ENCODE assay signal across 10 cellular contexts in the genomic region with DNA sequence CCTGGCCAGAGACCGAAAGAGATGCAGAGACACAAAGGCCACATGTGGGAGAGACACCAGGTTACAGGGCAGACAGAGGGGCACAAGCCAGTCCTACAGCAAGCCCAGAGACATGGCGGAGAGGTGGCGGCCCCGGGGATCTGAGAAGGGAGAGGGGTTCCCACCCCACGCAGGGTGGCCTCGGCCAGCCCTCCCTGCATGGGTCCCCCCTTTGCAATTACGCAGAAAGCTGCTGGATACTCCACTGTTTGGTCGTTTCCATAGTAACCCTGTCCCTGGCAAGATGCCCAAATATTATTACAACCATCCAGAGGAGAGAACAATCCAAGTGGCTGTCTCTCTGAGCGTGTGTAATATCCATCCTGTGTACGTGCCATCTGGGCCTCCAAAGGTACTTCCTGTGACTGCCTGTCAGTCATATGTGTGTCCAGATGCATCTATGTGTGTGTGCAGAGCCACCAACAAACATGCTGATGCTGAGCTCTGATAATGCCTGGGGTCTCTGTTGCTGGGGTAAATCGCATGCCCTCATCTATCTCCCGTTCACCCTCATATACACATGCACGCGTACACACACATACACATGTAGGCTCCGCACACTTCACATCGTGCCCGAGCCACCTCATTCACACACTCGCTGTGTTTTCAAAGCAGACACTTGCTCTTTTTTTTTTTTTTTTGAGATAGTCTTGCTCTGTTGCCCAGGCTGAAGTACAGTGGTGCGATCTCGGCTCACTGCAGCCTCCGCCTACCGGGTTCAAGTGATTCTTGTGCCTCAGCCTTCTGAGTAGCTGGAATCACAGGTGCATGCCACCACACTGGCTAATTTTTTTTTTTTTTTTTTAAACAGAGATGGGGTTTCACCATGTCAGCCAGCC. TPM values are rescaled to one million over a fixed set of nuclear protein-coding genes. Genes with fewer than 3 reads are reported as not detected.
A peak's percentile ranks its signal among the peaks of the same experiment; 100 is the strongest.
DNase-seq lines count a peak whose midpoint lies in the region; ATAC-seq and TF ChIP-seq lines count a peak whose summit lies in the region.
"Had no signal": no experiment of that assay in that cellular context is flagged by ENCODE, and none has a peak within 500 bp of the region (broad histone marks: within the 10 kb centered on the region; RNA-seq: fewer than 3 reads in every experiment).

No MANE protein-coding gene starts in this region.

- peaks cover 53% of the 10 kb centered on the region for H3K4me1 Mint-ChIP-seq in chondrocyte (ENCODE audit: low read depth)

- H3K27me3 Mint-ChIP-seq in chondrocyte (ENCODE audit: low read depth), result no peaks in the 10 kb centered on the region

- H3K4me3 Mint-ChIP-seq in chondrocyte (ENCODE audit: unreplicated experiment), result no peak overlapping the region
- H3K4me3 Mint-ChIP-seq: activated naive CD8-positive, alpha-beta T cell had no signal

- TF ChIP-seq CTCF in chondrocyte (IDR thresholded peaks at IDR 0.05) (no peak), mucosa of descending colon (IDR thresholded peaks at IDR 0.05) (no peak)

- H3K4me3 ChIP-seq in mucosa of descending colon, result no peak overlapping the region
- H3K4me3 ChIP-seq: HAP-1 had no signal

- DNase-seq in DMS153 (lab: John Stamatoyannopoulos, UW) (peak; percentile 81), NCI-H2171 treated with DMSO at 0.1 percent for 48 hours (lab: John Stamatoyannopoulos, UW) (peak; percentile 99), chondrocyte (ENCODE audit: low spot score) (no peak), mucosa of descending colon (peak in 1 of 3 donors; percentile 83), HUDEP-2 (lab: John Stamatoyannopoulos, UW; ENCODE audit: unreplicated experiment in 76 of 76) (no peak), head of caudate nucleus (no peak)

- no peaks in the 10 kb centered on the region for H3K9me3 ChIP-seq in mucosa of descending colon
- H3K9me3 ChIP-seq: HAP-1 had no signal

- intact Hi-C loops in mucosa of descending colon (cut with DNase I, micrococcal nuclease), result no loop called here
- intact Hi-C loops in head of caudate nucleus (cut with DNase I), result no loop called here

- no peaks in the 10 kb centered on the region for H3K9me3 Mint-ChIP-seq in chondrocyte (ENCODE audit: low read depth)

- peaks cover 9% of the 10 kb centered on the region for H3K36me3 Mint-ChIP-seq in chondrocyte (ENCODE audit: low read depth)
- H3K36me3 Mint-ChIP-seq: activated naive CD8-positive, alpha-beta T cell had no signal

- peak; percentile 79 for ATAC-seq in mucosa of descending colon
- no peak for ATAC-seq in HG03457 (IDR thresholded peaks at IDR 0.05; ENCODE audit: unreplicated experiment)
- no peak for ATAC-seq in GM19035 (IDR thresholded peaks at IDR 0.05; ENCODE audit: unreplicated experiment)

- peaks cover 44% of the 10 kb centered on the region for H3K4me1 ChIP-seq in mucosa of descending colon (ENCODE audit: low read depth)

- H3K27ac Mint-ChIP-seq in chondrocyte (ENCODE audit: unreplicated experiment), result peak overlapping the region; percentile 88
- H3K27ac Mint-ChIP-seq: activated naive CD8-positive, alpha-beta T cell had no signal

- H3K36me3 ChIP-seq in mucosa of descending colon (ENCODE audit: low read depth), result no peaks in the 10 kb centered on the region

RNA-seq across cellular contexts. Expression of a gene that starts 5.5 kb away (rescaled TPM):
- total RNA-seq in chondrocyte (50.7 to 56.1 TPM (median 55.2 TPM) in 3 replicates), mucosa of descending colon (10 to 100 TPM; 23.8 to 30.7 (median 25.5) TPM)

RNA-seq across cellular contexts. Expression of a gene that starts 9.9 kb away (rescaled TPM):
- 118 to 156 TPM (median 120 TPM) in 3 replicates for total RNA-seq in chondrocyte
- total RNA-seq in mucosa of descending colon, result 100 to 1,000 TPM; 129 to 197 (median 145) TPM

RNA-seq across cellular contexts. Expression of a gene that starts 12.5 kb away (rescaled TPM):
- 17.2 to 18.4 TPM (median 17.9 TPM) in 3 replicates for total RNA-seq in chondrocyte
- total RNA-seq in mucosa of descending colon, result 100 to 1,000 TPM in 1 of 3 donors, 10 to 100 TPM in 2; 60.8 to 101 (median 91.8) TPM

RNA-seq across cellular contexts. Expression of a gene that starts 37.6 kb away (rescaled TPM):
- total RNA-seq in chondrocyte (44.9 to 64.2 TPM (median 50.0 TPM) in 3 replicates), mucosa of descending colon (100 to 1,000 TPM in 2 of 3 donors, 10 to 100 TPM in 1; 90.1 to 164 (median 112) TPM)

RNA-seq across cellular contexts. Expression of a gene that starts 56.7 kb away (rescaled TPM):
- total RNA-seq in chondrocyte (55.5 to 66.8 TPM (median 58.7 TPM) in 3 replicates), mucosa of descending colon (10 to 100 TPM; 16.7 to 44.8 (median 20.6) TPM)

Comparison
In these comparisons a context has a peak if more than half of its experiments do, and no peak if none do; other contexts are left out.
1. DNase-seq: peak in DMS153 (single experiment) and NCI-H2171 treated with DMSO at 0.1 percent for 48 hours (single experiment); none in chondrocyte (single experiment), HUDEP-2 (0 of 76) and head of caudate nucleus (0 of 42).